In genomic region chr18:25097119-25098114, GRCh38 we compare ENCODE assay signal across 17 cellular contexts.
DNase-seq lines count a peak whose midpoint lies in the region; ATAC-seq and TF ChIP-seq lines count a peak whose summit lies in the region.
"Had no signal": no experiment of that assay in that cellular context is flagged by ENCODE, and none has a peak within 500 bp of the region (broad histone marks: within the 10 kb centered on the region; RNA-seq: fewer than 3 reads in every experiment).

No MANE protein-coding gene starts in this region.

- no peaks in the 10 kb centered on the region for H3K36me3 Mint-ChIP-seq in chondrocyte (ENCODE audit: low read depth)

- H3K27ac Mint-ChIP-seq in chondrocyte (ENCODE audit: unreplicated experiment), result no peak overlapping the region
- H3K27ac Mint-ChIP-seq: activated CD4-positive, alpha-beta memory T cell treated with anti-CD3 and anti-CD28 coated beads, Interleukin-2, amount 10 ng/mL, durations not matched to agents 7 days and 5 days; activated T-helper 1 cell treated with anti-CD3 and anti-CD28 coated beads, Interleukin-12 subunit alpha, Interleukin-12 subunit beta, Interleukin-2, Interleukin-4 antibody, amounts not matched to agents 30 ng/mL and 10 ng/mL and 1 ng/mL, durations not matched to agents 14 hours and 24 hours and 36 hours had no signal

- no peak overlapping the region for H3K27ac ChIP-seq in brain microvascular endothelial cell
- peak overlapping the region; percentile 49 to 55 for H3K27ac ChIP-seq in left lung
- H3K27ac ChIP-seq in upper lobe of right lung, result peak overlapping the region; percentile 26
- H3K27ac ChIP-seq: C4-2B had no signal

- peak; percentile 25 for ATAC-seq in left ventricle myocardium superior
- ATAC-seq in Right ventricle myocardium inferior, result no peak
- ATAC-seq in left lung, result no peak
- peak; percentile 21 for ATAC-seq in upper lobe of right lung
- ATAC-seq: HCT116, SK-N-SH treated with all-trans-retinoic acid at 6 μM for 48 hours had no signal

- H3K36me3 ChIP-seq in brain microvascular endothelial cell (replicated peaks) (no peaks in the 10 kb centered on the region), left lung (no peaks in the 10 kb centered on the region), upper lobe of right lung (no peaks in the 10 kb centered on the region)

- H3K9me3 ChIP-seq in left lung (no peaks in the 10 kb centered on the region), upper lobe of right lung (no peaks in the 10 kb centered on the region)

- H3K27me3 Mint-ChIP-seq in chondrocyte (ENCODE audit: low read depth), result no peaks in the 10 kb centered on the region
- H3K27me3 Mint-ChIP-seq: activated CD4-positive, alpha-beta memory T cell treated with anti-CD3 and anti-CD28 coated beads, Interleukin-2, amount 10 ng/mL, durations not matched to agents 7 days and 5 days had no signal

- intact Hi-C loops in left ventricle myocardium superior (cut with micrococcal nuclease), result no loop called here
- intact Hi-C loops in Right ventricle myocardium inferior (cut with DNase I), result no loop called here
- intact Hi-C loops in left lung (cut with DNase I), result no loop called here
- intact Hi-C loops in upper lobe of right lung (cut with DNase I), result no loop called here

- peaks cover 24% of the 10 kb centered on the region for H3K4me1 Mint-ChIP-seq in chondrocyte (ENCODE audit: low read depth)
- H3K4me1 Mint-ChIP-seq: activated CD4-positive, alpha-beta memory T cell treated with anti-CD3 and anti-CD28 coated beads, Interleukin-2, amount 10 ng/mL, durations not matched to agents 7 days and 5 days had no signal

- H3K27me3 ChIP-seq in brain microvascular endothelial cell (replicated peaks) (no peaks in the 10 kb centered on the region), left lung (no peaks in the 10 kb centered on the region), upper lobe of right lung (no peaks in the 10 kb centered on the region)

- H3K9me3 Mint-ChIP-seq in chondrocyte (ENCODE audit: low read depth), result no peaks in the 10 kb centered on the region
- H3K9me3 Mint-ChIP-seq: activated CD4-positive, alpha-beta memory T cell treated with anti-CD3 and anti-CD28 coated beads, Interleukin-2, amount 10 ng/mL, durations not matched to agents 7 days and 5 days; activated T-helper 1 cell treated with anti-CD3 and anti-CD28 coated beads, Interleukin-12 subunit alpha, Interleukin-12 subunit beta, Interleukin-2, Interleukin-4 antibody, amounts not matched to agents 30 ng/mL and 10 ng/mL and 1 ng/mL, durations not matched to agents 14 hours and 24 hours and 36 hours had no signal

- H3K4me1 ChIP-seq in left lung (peaks cover 0 to 5% of the 10 kb centered on the region in 2 donors), upper lobe of right lung (peaks cover 7% of the 10 kb centered on the region)

- no peak for DNase-seq in left ventricle myocardium superior
- no peak for DNase-seq in Right ventricle myocardium inferior (ENCODE audit: missing footprints)
- DNase-seq in brain microvascular endothelial cell, result peak; percentile 21
- DNase-seq in left lung, result no peak
- DNase-seq in upper lobe of right lung, result no peak
- no peak for DNase-seq in chondrocyte (ENCODE audit: low spot score)
- no peak for DNase-seq in activated gamma-delta T cell treated with Interleukin-2 at 50 U/mL for 16 hours
- DNase-seq in SKM-1 treated with dmso at 0.1 percent for 144 hours (lab: John Stamatoyannopoulos, UW; ENCODE audit: unreplicated experiment), result no peak
- DNase-seq: activated CD4-positive, alpha-beta memory T cell treated with anti-CD3 and anti-CD28 coated beads, Interleukin-2, amount 10 ng/mL, durations not matched to agents 7 days and 5 days; left cardiac atrium; NCI-H2029; NCI-H526; stimulated activated naive CD4-positive, alpha-beta T cell had no signal

- in situ Hi-C loops in brain microvascular endothelial cell (cut with HindIII; ENCODE audit: low pct_ligation_motif_present, low sequenced_read_pairs), result no loop called here

- no peak overlapping the region for H3K4me3 Mint-ChIP-seq in chondrocyte (ENCODE audit: unreplicated experiment)
- H3K4me3 Mint-ChIP-seq: activated CD4-positive, alpha-beta memory T cell treated with anti-CD3 and anti-CD28 coated beads, Interleukin-2, amount 10 ng/mL, durations not matched to agents 7 days and 5 days; activated T-helper 1 cell treated with anti-CD3 and anti-CD28 coated beads, Interleukin-12 subunit alpha, Interleukin-12 subunit beta, Interleukin-2, Interleukin-4 antibody, amounts not matched to agents 30 ng/mL and 10 ng/mL and 1 ng/mL, durations not matched to agents 14 hours and 24 hours and 36 hours had no signal

- no peak overlapping the region for H3K4me3 ChIP-seq in brain microvascular endothelial cell (ENCODE audit: low read depth, low read length)
- no peak overlapping the region for H3K4me3 ChIP-seq in left lung
- no peak overlapping the region for H3K4me3 ChIP-seq in upper lobe of right lung

- TF ChIP-seq CTCF in brain microvascular endothelial cell (IDR thresholded peaks at IDR 0.05; ENCODE audit: low read depth, low read length, missing control alignments) (no peak), left lung (IDR thresholded peaks at IDR 0.05) (no peak), upper lobe of right lung (IDR thresholded peaks at IDR 0.05) (no peak), chondrocyte (IDR thresholded peaks at IDR 0.05) (no peak)

Comparison
In these comparisons a context has a peak if more than half of its experiments do, and no peak if none do; other contexts are left out.
1. ATAC-seq: peak in left ventricle myocardium superior (single experiment) and upper lobe of right lung (single experiment); none in Right ventricle myocardium inferior (single experiment) and left lung (single experiment).